Comparison of ENCODE assay signal across 8 cellular contexts in the genomic region with DNA sequence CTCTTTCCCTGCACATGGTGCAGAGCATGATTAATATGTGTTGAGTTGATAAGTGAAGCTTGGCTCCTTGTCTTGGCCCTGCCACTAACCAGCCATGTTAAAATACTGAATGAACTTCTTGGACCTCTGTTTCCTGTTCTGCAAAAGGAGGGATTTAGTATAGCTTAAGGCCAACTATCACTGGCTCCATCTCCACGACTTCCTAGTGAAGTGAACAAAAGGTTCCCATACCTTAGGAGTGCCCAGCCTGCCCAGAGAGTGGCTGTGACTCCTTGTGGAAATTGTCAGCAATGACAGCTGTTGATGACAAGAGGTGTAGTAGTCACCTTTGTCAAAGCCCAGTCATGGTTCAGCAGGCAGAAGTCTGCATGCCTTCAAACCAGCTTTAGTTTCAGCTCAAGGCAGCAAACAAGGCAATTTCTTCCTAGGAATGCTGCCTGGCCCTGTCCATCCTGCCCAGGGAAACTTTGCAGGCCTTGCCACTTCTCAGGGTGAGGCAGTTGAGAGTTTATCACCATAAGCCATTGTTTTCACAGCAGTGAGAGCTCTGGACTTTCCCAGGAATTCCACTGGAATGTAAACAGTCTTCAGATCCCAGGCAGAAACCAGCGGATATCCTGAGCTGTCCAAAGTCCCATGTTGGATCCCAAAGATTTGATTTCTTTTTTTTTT.
DNase-seq lines count a peak whose midpoint lies in the region; ATAC-seq and TF ChIP-seq lines count a peak whose summit lies in the region.

No MANE protein-coding gene starts in this region.

- 17 to 30% methylated on average over 2 of the region's 2 CpGs for WGBS in heart right ventricle, 2 donors

- no peaks in the 10 kb centered on the region for H3K27me3 ChIP-seq in Panc1 (ENCODE audit: control insufficient read depth, insufficient read depth, low read length)
- no peaks in the 10 kb centered on the region for H3K27me3 ChIP-seq in heart right ventricle
- no peaks in the 10 kb centered on the region for H3K27me3 ChIP-seq in vagina

- H3K4me1 ChIP-seq in Panc1 (ENCODE audit: control insufficient read depth, insufficient read depth, low read length) (peaks cover 12% of the 10 kb centered on the region), heart right ventricle (peaks cover 0 to 69% (median 36%) of the 10 kb centered on the region in 9 donors), vagina (peaks cover 21% of the 10 kb centered on the region)

- intact Hi-C loops in Panc1 (cut with micrococcal nuclease; ENCODE audit: unreplicated experiment), result no loop called here
- intact Hi-C loops in heart right ventricle (cut with DNase I), result loop anchor here in 1 of 10 donors (10.0 kb wide), 1 partner anchor 407 kb away; a partner anchor contains a TSS
- intact Hi-C loops in vagina (cut with DNase I), result no loop called here

- ATAC-seq in GM21825 (IDR thresholded peaks at IDR 0.05; ENCODE audit: unreplicated experiment) (peak; percentile 64), Panc1 (peak; percentile 92), heart right ventricle (peak; percentile 30 to 81 (median 60)), GM19455 (IDR thresholded peaks at IDR 0.05; ENCODE audit: unreplicated experiment) (no peak)

- H3K4me3 ChIP-seq in Panc1 (ENCODE audit: low read depth in 2 of 2, low read length in 2 of 2) (no peak overlapping the region), heart right ventricle (no peak overlapping the region), vagina (no peak overlapping the region)

- peak; percentile 73 for DNase-seq in GM04503 (ENCODE audit: low read depth)
- no peak for DNase-seq in Panc1 (ENCODE audit: low read depth, low spot score)
- no peak for DNase-seq in heart right ventricle
- DNase-seq in OCI-M2 (lab: John Stamatoyannopoulos, UW; ENCODE audit: unreplicated experiment), result no peak
- no peak for DNase-seq in RKO (ENCODE audit: low spot score)
- no peak for DNase-seq in vagina (ENCODE audit: extremely low spot score in 2 of 2)

- POLR2A ChIA-PET in Panc1 (lab: Charles Lee), result no interaction called here

- CTCF ChIA-PET in Panc1 (lab: Charles Lee), result no interaction called here

- no TSS peak for BruUV-seq in Panc1 (replicated peaks; lab: Mats Ljungman, UMichigan)

- H3K9me3 ChIP-seq in Panc1 (ENCODE audit: control insufficient read depth, insufficient read depth, low read depth, low read length) (no peaks in the 10 kb centered on the region), heart right ventricle (no peaks in the 10 kb centered on the region), vagina (no peaks in the 10 kb centered on the region)

- in situ Hi-C loops in Panc1 (cut with HindIII; ENCODE audit: low pct_unique_long_range_greater_than_20kb, low sequenced_read_pairs), result no loop called here

- TF ChIP-seq CTCF in Panc1 (IDR thresholded peaks at IDR 0.05) (no peak), heart right ventricle (IDR thresholded peaks at IDR 0.05) (peak in 1 of 9 donors; percentile 17), vagina (IDR thresholded peaks at IDR 0.05) (no peak)

- no peak for TF ChIP-seq POLR2A in vagina (IDR thresholded peaks at IDR 0.05)

- H3K36me3 ChIP-seq in Panc1 (ENCODE audit: control insufficient read depth, insufficient read depth, low read length), result no peaks in the 10 kb centered on the region
- H3K36me3 ChIP-seq in heart right ventricle, result no peaks in the 10 kb centered on the region
- H3K36me3 ChIP-seq in vagina, result no peaks in the 10 kb centered on the region

- H3K27ac ChIP-seq in Panc1 (ENCODE audit: low read length) (peak overlapping the region; percentile 61), heart right ventricle (peak overlapping the region in 9 of 10 donors; percentile 26 to 79 (median 63)), vagina (no peak overlapping the region)
